ENCODE assay signal across 8 cellular contexts in the genomic region with DNA sequence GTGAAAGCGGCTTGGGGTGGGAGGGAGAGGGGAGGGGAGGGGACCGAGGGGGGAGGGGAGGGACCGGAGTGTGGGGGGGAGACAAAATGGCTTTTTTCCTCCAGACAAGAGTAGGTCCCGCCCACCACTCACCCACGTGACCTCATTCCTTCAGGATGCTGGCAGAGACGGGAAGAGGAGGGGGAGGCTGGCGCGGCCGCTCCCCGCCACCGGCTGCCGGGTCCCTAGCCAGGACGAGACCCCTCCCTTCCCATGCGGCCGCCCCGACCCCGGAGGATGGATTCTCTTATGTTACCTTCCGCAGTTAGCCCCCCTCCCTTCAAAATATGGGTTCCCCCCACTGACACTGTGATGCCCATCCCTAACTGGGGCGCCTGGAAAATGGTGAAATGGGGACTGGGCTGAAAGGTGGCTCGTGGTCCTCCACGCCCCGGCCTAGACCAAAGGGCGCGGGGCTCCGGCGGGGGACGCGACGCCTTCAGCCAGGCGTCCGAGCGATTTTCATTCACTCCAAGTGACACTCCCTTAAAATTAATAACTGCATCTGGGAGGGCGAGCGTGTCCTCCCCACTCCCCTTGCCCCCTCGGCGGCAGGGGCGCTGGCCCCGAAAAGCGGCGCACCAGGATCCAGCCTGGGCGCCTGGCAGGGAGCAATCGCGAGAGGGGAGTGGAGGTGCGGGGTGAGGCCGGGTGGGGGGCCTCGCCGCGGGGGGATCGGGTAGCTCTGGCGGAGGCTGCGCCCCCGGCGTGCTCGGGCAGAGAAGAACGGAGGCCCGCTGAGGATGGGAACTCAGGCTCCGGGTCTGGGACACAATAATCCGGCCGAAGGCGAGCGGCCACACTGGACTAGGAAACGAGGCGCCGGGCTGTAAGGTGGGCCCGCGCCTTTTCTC. TPM values are rescaled to one million over a fixed set of nuclear protein-coding genes. Genes with fewer than 3 reads are reported as not detected.
DNase-seq lines count a peak whose midpoint lies in the region; ATAC-seq and TF ChIP-seq lines count a peak whose summit lies in the region.

A gene (minus strand): TSS at position 8 of the 893 bp plus-strand sequence. CDS start 7,934 bp downstream, outside the sequence.

- no peak within 1 kb of the TSS for H3K27ac Mint-ChIP-seq in activated CD4-positive, alpha-beta T cell treated with anti-CD3 and anti-CD28 coated beads for 36 hours
- peak within 1 kb of the TSS; percentile 68; the same call in 1 of the 2 replicates for H3K27ac Mint-ChIP-seq in WTC11
- H3K27ac Mint-ChIP-seq in naive B cell, result peak within 1 kb of the TSS in 2 of 6 donors; percentile 38 to 83

- no peaks in the 10 kb centered on the region for H3K9me3 Mint-ChIP-seq in activated CD4-positive, alpha-beta T cell treated with anti-CD3 and anti-CD28 coated beads for 36 hours (ENCODE audit: low read depth)
- H3K9me3 Mint-ChIP-seq in WTC11 (no peaks in the 10 kb centered on the region), naive B cell (peaks cover 0 to 4% (median 0%) of the 10 kb centered on the region in 7 donors)

- peaks cover 36% of the 10 kb centered on the region for H3K27me3 Mint-ChIP-seq in activated CD4-positive, alpha-beta T cell treated with anti-CD3 and anti-CD28 coated beads for 36 hours
- H3K27me3 Mint-ChIP-seq in WTC11 (ENCODE audit: low read depth), result peaks cover 2% of the 10 kb centered on the region
- peaks cover 22 to 55% (median 42%) of the 10 kb centered on the region in 3 donors for H3K27me3 Mint-ChIP-seq in naive B cell

- POLR2A ChIA-PET in activated CD4-positive, alpha-beta T cell treated with anti-CD3 and anti-CD28 coated beads for 36 hours (lab: Charles Lee), result interaction anchor here (0.7 kb wide), 1 partner anchor 148 kb away, joined by 3 read pairs; no protein-coding TSS in a partner anchor
- POLR2A ChIA-PET in WTC11 (lab: Charles Lee), result interaction anchor here (0.6 to 1.6 kb wide), 3 partner anchors 28 to 423 kb away, joined by 3 to 6 read pairs (median 4); a partner anchor contains a TSS

- H3K4me3 Mint-ChIP-seq in activated CD4-positive, alpha-beta T cell treated with anti-CD3 and anti-CD28 coated beads for 36 hours, result peak within 1 kb of the TSS; percentile 93
- H3K4me3 Mint-ChIP-seq in WTC11, result peak within 1 kb of the TSS; percentile 97
- H3K4me3 Mint-ChIP-seq in naive B cell, result peak within 1 kb of the TSS; percentile 73 to 99 (median 92)

- no peak for ATAC-seq in activated CD4-positive, alpha-beta T cell treated with anti-CD3 and anti-CD28 coated beads for 36 hours
- ATAC-seq in WTC11 (peak; percentile 4), naive B cell (ENCODE audit: low read depth in 2 of 2) (no peak), HG03571 (IDR thresholded peaks at IDR 0.05; ENCODE audit: unreplicated experiment) (no peak)

- DNase-seq in activated CD4-positive, alpha-beta T cell treated with anti-CD3 and anti-CD28 coated beads for 36 hours, result peak; percentile 51
- DNase-seq in activated CD4-positive, alpha-beta T cell treated with anti-CD3 and anti-CD28 coated beads for 48 hours, result no peak
- DNase-seq in NCI-H2029 (lab: John Stamatoyannopoulos, UW) (peak; percentile 90), WTC11 (ENCODE audit: low spot score) (peak; percentile 96), fibroblast of the conjunctiva (ENCODE audit: low read depth) (peak; percentile 83), naive B cell (no peak), SKM-1 (lab: John Stamatoyannopoulos, UW; ENCODE audit: unreplicated experiment) (no peak)

- H3K4me1 Mint-ChIP-seq in activated CD4-positive, alpha-beta T cell treated with anti-CD3 and anti-CD28 coated beads for 36 hours, result peaks cover 35% of the 10 kb centered on the region
- H3K4me1 Mint-ChIP-seq in WTC11 (peaks cover 42% of the 10 kb centered on the region), naive B cell (peaks cover 42 to 56% (median 53%) of the 10 kb centered on the region in 3 donors)

- peaks cover 10% of the 10 kb centered on the region for H3K36me3 Mint-ChIP-seq in activated CD4-positive, alpha-beta T cell treated with anti-CD3 and anti-CD28 coated beads for 36 hours (ENCODE audit: low read depth)
- H3K36me3 Mint-ChIP-seq in WTC11, result peaks cover 3% of the 10 kb centered on the region
- peaks cover 0 to 15% of the 10 kb centered on the region in 2 donors for H3K36me3 Mint-ChIP-seq in naive B cell

- intact Hi-C loops in activated CD4-positive, alpha-beta T cell treated with anti-CD3 and anti-CD28 coated beads for 36 hours (cut with DNase I, micrococcal nuclease), result no loop called here

- CTCF ChIA-PET in activated CD4-positive, alpha-beta T cell treated with anti-CD3 and anti-CD28 coated beads for 36 hours (lab: Charles Lee), result no interaction called here
- CTCF ChIA-PET in WTC11 (lab: Charles Lee), result interaction anchor here (0.9 to 4.4 kb wide), 2 partner anchors 13 to 190 kb away, joined by 3 to 45 read pairs; no protein-coding TSS in a partner anchor

- no peak for TF ChIP-seq CTCF in WTC11 (IDR thresholded peaks at IDR 0.05)

TF ChIP-seq in WTC11, 78 proteins besides CTCF, POLR2A, EP300 and RAD21:
- TF ChIP-seq, protein P1, sequence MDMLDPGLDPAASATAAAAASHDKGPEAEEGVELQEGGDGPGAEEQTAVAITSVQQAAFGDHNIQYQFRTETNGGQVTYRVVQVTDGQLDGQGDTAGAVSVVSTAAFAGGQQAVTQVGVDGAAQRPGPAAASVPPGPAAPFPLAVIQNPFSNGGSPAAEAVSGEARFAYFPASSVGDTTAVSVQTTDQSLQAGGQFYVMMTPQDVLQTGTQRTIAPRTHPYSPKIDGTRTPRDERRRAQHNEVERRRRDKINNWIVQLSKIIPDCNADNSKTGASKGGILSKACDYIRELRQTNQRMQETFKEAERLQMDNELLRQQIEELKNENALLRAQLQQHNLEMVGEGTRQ (CRISPR knock-in tag; IDR thresholded peaks at IDR 0.05), result peak; percentile 91
- no peak for TF ChIP-seq SOX15 (CRISPR knock-in tag; IDR thresholded peaks at IDR 0.05)
- 0 out of 2 replicates have a peak, but pooled peaks have one; percentile 39 for TF ChIP-seq ETV6 (CRISPR knock-in tag; IDR thresholded peaks at IDR 0.05)
- TF ChIP-seq NFE2L1 (CRISPR knock-in tag; IDR thresholded peaks at IDR 0.05), result no peak
- TF ChIP-seq TEAD1 (CRISPR knock-in tag; IDR thresholded peaks at IDR 0.05), result peak; percentile 66; the same call in 1 of the 2 replicates
- 0 out of 2 replicates have a peak, but pooled peaks have one; percentile 9 for TF ChIP-seq ZNF219 (CRISPR knock-in tag; IDR thresholded peaks at IDR 0.05; ENCODE audit: borderline replicate concordance)
- TF ChIP-seq ESRRA (CRISPR knock-in tag; IDR thresholded peaks at IDR 0.05; ENCODE audit: borderline replicate concordance), result no peak
- TF ChIP-seq, protein P2, sequence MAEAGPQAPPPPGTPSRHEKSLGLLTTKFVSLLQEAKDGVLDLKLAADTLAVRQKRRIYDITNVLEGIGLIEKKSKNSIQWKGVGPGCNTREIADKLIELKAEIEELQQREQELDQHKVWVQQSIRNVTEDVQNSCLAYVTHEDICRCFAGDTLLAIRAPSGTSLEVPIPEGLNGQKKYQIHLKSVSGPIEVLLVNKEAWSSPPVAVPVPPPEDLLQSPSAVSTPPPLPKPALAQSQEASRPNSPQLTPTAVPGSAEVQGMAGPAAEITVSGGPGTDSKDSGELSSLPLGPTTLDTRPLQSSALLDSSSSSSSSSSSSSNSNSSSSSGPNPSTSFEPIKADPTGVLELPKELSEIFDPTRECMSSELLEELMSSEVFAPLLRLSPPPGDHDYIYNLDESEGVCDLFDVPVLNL (CRISPR knock-in tag; IDR thresholded peaks at IDR 0.05; ENCODE audit: borderline replicate concordance, low read depth), result no peak
- TF ChIP-seq ZNF423 (CRISPR knock-in tag; IDR thresholded peaks at IDR 0.05), result peak; percentile 32; the same call in 1 of the 2 replicates
- TF ChIP-seq, protein P3, sequence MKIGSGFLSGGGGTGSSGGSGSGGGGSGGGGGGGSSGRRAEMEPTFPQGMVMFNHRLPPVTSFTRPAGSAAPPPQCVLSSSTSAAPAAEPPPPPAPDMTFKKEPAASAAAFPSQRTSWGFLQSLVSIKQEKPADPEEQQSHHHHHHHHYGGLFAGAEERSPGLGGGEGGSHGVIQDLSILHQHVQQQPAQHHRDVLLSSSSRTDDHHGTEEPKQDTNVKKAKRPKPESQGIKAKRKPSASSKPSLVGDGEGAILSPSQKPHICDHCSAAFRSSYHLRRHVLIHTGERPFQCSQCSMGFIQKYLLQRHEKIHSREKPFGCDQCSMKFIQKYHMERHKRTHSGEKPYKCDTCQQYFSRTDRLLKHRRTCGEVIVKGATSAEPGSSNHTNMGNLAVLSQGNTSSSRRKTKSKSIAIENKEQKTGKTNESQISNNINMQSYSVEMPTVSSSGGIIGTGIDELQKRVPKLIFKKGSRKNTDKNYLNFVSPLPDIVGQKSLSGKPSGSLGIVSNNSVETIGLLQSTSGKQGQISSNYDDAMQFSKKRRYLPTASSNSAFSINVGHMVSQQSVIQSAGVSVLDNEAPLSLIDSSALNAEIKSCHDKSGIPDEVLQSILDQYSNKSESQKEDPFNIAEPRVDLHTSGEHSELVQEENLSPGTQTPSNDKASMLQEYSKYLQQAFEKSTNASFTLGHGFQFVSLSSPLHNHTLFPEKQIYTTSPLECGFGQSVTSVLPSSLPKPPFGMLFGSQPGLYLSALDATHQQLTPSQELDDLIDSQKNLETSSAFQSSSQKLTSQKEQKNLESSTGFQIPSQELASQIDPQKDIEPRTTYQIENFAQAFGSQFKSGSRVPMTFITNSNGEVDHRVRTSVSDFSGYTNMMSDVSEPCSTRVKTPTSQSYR (CRISPR knock-in tag; IDR thresholded peaks at IDR 0.05), result 0 out of 2 replicates have a peak, but pooled peaks have one; percentile 10
- TF ChIP-seq, protein P4, sequence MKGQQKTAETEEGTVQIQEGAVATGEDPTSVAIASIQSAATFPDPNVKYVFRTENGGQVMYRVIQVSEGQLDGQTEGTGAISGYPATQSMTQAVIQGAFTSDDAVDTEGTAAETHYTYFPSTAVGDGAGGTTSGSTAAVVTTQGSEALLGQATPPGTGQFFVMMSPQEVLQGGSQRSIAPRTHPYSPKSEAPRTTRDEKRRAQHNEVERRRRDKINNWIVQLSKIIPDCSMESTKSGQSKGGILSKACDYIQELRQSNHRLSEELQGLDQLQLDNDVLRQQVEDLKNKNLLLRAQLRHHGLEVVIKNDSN (CRISPR knock-in tag; IDR thresholded peaks at IDR 0.05), result peak; percentile 87
- TF ChIP-seq SP1 (CRISPR knock-in tag; conservative IDR thresholded peaks at IDR 0.05), result peak; percentile 37; the same call in 1 of the 2 replicates
- TF ChIP-seq ZNF317 (CRISPR knock-in tag; IDR thresholded peaks at IDR 0.05; ENCODE audit: borderline replicate concordance, low read depth), result no peak
- no peak for TF ChIP-seq GRHL2 (CRISPR knock-in tag; IDR thresholded peaks at IDR 0.05; ENCODE audit: insufficient replicate concordance, severe bottlenecking)

RNA-seq across cellular contexts. Expression of the gene that starts here (rescaled TPM):
- total RNA-seq in activated CD4-positive, alpha-beta T cell treated with anti-CD3 and anti-CD28 coated beads for 36 hours, result 1 to 10 TPM; 1.6 to 1.7 TPM
- 102 to 111 TPM (median 104 TPM) in 3 replicates for total RNA-seq in WTC11 (2021)
- not detected for polyA plus RNA-seq in naive B cell (ENCODE audit: low read depth in 6 of 6)

Comparison
In these comparisons a context has a peak if more than half of its experiments do, and no peak if none do; other contexts are left out.
1. RNA of the gene that starts here (total RNA-seq): 102 to 111 TPM in WTC11; 1.6 to 1.7 TPM in activated CD4-positive, alpha-beta T cell treated with anti-CD3 and anti-CD28 coated beads for 36 hours; every median in the first group is over 10 times any median in the second.
2. DNase-seq: peak in activated CD4-positive, alpha-beta T cell treated with anti-CD3 and anti-CD28 coated beads for 36 hours (single experiment), NCI-H2029 (single experiment), WTC11 (single experiment) and fibroblast of the conjunctiva (single experiment); none in activated CD4-positive, alpha-beta T cell treated with anti-CD3 and anti-CD28 coated beads for 48 hours (single experiment), naive B cell (single experiment) and SKM-1 (single experiment).
3. Peak in every context shown above with its lines, with median percentiles within 50 percentile points of each other: H3K4me3 Mint-ChIP-seq.